ENCODE assay signal across 29 cellular contexts in the genomic region with DNA sequence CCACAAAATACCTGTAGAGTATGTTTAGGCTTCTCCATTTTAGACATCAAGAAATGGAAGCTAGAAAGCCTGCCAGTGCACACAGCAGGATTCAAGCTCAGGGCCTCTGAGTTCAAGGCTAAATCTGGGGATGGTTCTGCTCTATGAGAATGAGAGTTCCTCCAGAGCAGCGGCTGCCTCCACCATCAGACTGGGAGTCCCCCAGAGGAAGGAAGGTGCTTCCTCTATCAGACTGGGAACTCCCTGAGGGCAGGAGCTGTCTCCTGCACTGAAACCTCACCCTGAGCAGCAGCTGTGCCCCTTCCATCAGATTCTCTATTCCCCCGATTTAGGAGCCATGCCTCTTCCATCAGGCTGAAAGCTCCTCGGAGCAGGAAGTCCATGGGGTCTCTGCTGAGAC. TPM values are rescaled to one million over a fixed set of nuclear protein-coding genes. Genes with fewer than 3 reads are reported as not detected.
A peak's percentile ranks its signal among the peaks of the same experiment; 100 is the strongest.
DNase-seq lines count a peak whose midpoint lies in the region; ATAC-seq, FAIRE-seq and TF ChIP-seq lines count a peak whose summit lies in the region.
"Had no signal": no experiment of that assay in that cellular context is flagged by ENCODE, and none has a peak within 500 bp of the region (broad histone marks: within the 10 kb centered on the region; RNA-seq: fewer than 3 reads in every experiment).

No MANE protein-coding gene starts in this region.

- no peaks in the 10 kb centered on the region for H3K9me3 ChIP-seq in HepG2 (ENCODE audit: low read length)
- H3K9me3 ChIP-seq in right lobe of liver: no peaks in the 10 kb centered on the region
- no peaks in the 10 kb centered on the region for H3K9me3 ChIP-seq in MM.1S (replicated peaks; ENCODE audit: insufficient read depth, low read length)
- H3K9me3 ChIP-seq in suprapubic skin: no peaks in the 10 kb centered on the region
- H3K9me3 ChIP-seq: BE2C had no signal

- H4K20me1 ChIP-seq in HepG2 (ENCODE audit: insufficient read depth, low read length) (no peaks in the 10 kb centered on the region), MM.1S (ENCODE audit: insufficient read depth, low read length) (no peaks in the 10 kb centered on the region)
- H4K20me1 ChIP-seq: BLaER1 had no signal

- TF ChIP-seq CTCF in HepG2 (CRISPR knock-in tag; IDR thresholded peaks at IDR 0.05) (no peak), right lobe of liver (IDR thresholded peaks at IDR 0.05) (no peak), MM.1S (IDR thresholded peaks at IDR 0.05; ENCODE audit: low read length) (no peak), suprapubic skin (IDR thresholded peaks at IDR 0.05) (no peak)

- H2AFZ ChIP-seq in HepG2 (ENCODE audit: low read length) (no peak overlapping the region), MM.1S (ENCODE audit: low read length) (0 out of 2 replicates have a peak overlapping the region, but pooled peaks have one; percentile 27)

- FAIRE-seq in HepG2 (lab: Jason Lieb, UNC): no peak
- FAIRE-seq: A204.1, G401.6, GM12891, GM19239 had no signal

- no peak overlapping the region for H3K4me3 ChIP-seq in HepG2 (replicated peaks in 1 of 3; ENCODE audit: insufficient read depth in 1 of 3, low read depth in 2 of 3, low read length in 3 of 3)
- H3K4me3 ChIP-seq in right lobe of liver: no peak overlapping the region
- no peak overlapping the region for H3K4me3 ChIP-seq in MM.1S (ENCODE audit: low read length)
- no peak overlapping the region for H3K4me3 ChIP-seq in suprapubic skin
- H3K4me3 ChIP-seq: BLaER1 had no signal

- TF ChIP-seq EP300 in HepG2 (IDR thresholded peaks at IDR 0.05; ENCODE audit: low read depth in 2 of 2, low read length in 2 of 2) (no peak), HepG2 (CRISPR knock-in tag; IDR thresholded peaks at IDR 0.05; ENCODE audit: borderline replicate concordance) (no peak), suprapubic skin (IDR thresholded peaks at IDR 0.05) (no peak)

- no peaks in the 10 kb centered on the region for H3K4me1 ChIP-seq in HepG2 (ENCODE audit: insufficient read depth, low read length)
- H3K4me1 ChIP-seq in right lobe of liver: no peaks in the 10 kb centered on the region
- no peaks in the 10 kb centered on the region for H3K4me1 ChIP-seq in MM.1S (ENCODE audit: low read length)
- peaks cover 17% of the 10 kb centered on the region for H3K4me1 ChIP-seq in suprapubic skin
- H3K4me1 ChIP-seq: BE2C had no signal

- no peak overlapping the region for H3K27ac ChIP-seq in HepG2 (ENCODE audit: extremely low read length, insufficient read depth, low read length)
- no peak overlapping the region for H3K27ac ChIP-seq in right lobe of liver
- no peak overlapping the region; the same call in 1 of the 2 replicates for H3K27ac ChIP-seq in MM.1S (ENCODE audit: low read length)
- peak overlapping the region; percentile 34 for H3K27ac ChIP-seq in suprapubic skin
- H3K27ac ChIP-seq: BLaER1 had no signal

- H3K9me2 ChIP-seq in MM.1S (replicated peaks; ENCODE audit: insufficient read depth, low read length): no peaks in the 10 kb centered on the region

- no TSS peak for BruUV-seq in HepG2 (replicated peaks; lab: Mats Ljungman, UMichigan)

- no peak overlapping the region for H3K9ac ChIP-seq in HepG2 (ENCODE audit: insufficient read depth, low read depth, low read length)
- H3K9ac ChIP-seq in MM.1S (ENCODE audit: low read length): no peak overlapping the region
- H3K9ac ChIP-seq: BLaER1 had no signal

- CTCF ChIA-PET in HepG2 (lab: Yijun Ruan, JAX; ENCODE audit: low intra/inter-chr PET ratio, low total read pairs): no interaction called here

- WGBS in HepG2 (ENCODE audit: low lambda C conversion rate): no CpG with 5 or more reads among the region's 3 CpGs
- no CpG with 5 or more reads among the region's 3 CpGs for WGBS in right lobe of liver (ENCODE audit: insufficient coverage, low coverage, low lambda C conversion rate, missing lambda C conversion rate)
- WGBS in suprapubic skin: 92% methylated on average over 2 of the region's 3 CpGs

- in situ Hi-C loops in HepG2 (cut with HindIII; ENCODE audit: extremely low pct_ligation_motif_present, low pct_unique_long_range_greater_than_20kb) (no loop called here), G401 (cut with HindIII; ENCODE audit: low sequenced_read_pairs) (no loop called here)

- DNase-seq in HepG2 (ENCODE audit: low spot score) (no peak), right lobe of liver (no peak), MM.1S (no peak), suprapubic skin (ENCODE audit: low spot score in 2 of 2) (no peak), G401 (ENCODE audit: low spot score) (no peak)
- DNase-seq: 8988T; ACHN; BE2C; C1 segment of cervical spinal cord; CD4-positive, alpha-beta memory T cell; CD4-positive, CD25-positive, alpha-beta regulatory T cell; CD8-positive, alpha-beta memory T cell; COR-L47; DMS 273 treated with DMSO at 0.1 percent for 48 hours; DMS153; DMS53; DMS79; DND-41; EL; GF-D8 had no signal

- intact Hi-C loops in HepG2 (cut with micrococcal nuclease; ENCODE audit: unreplicated experiment) (no loop called here), right lobe of liver (cut with DNase I) (no loop called here)

- POLR2A ChIA-PET in HepG2 (lab: Yijun Ruan, JAX): no interaction called here

- H3K79me2 ChIP-seq in HepG2 (ENCODE audit: insufficient read depth, low read length) (no peaks in the 10 kb centered on the region), MM.1S (ENCODE audit: low read length) (no peaks in the 10 kb centered on the region)

- ATAC-seq in HepG2: no peak
- no peak for ATAC-seq in right lobe of liver

- H3K36me3 ChIP-seq in HepG2 (replicated peaks in 1 of 2; ENCODE audit: control insufficient read depth in 1 of 2, insufficient read depth in 2 of 2, low read length in 2 of 2) (no peaks in the 10 kb centered on the region), right lobe of liver (no peaks in the 10 kb centered on the region), MM.1S (replicated peaks; ENCODE audit: insufficient read depth, low read length) (no peaks in the 10 kb centered on the region), suprapubic skin (no peaks in the 10 kb centered on the region)
- H3K36me3 ChIP-seq: BE2C, BLaER1 had no signal

- no peak for TF ChIP-seq RAD21 in HepG2 (CRISPR knock-in tag; IDR thresholded peaks at IDR 0.05)

- TF ChIP-seq POLR2A in HepG2 (IDR thresholded peaks at IDR 0.05; ENCODE audit: insufficient read depth in 1 of 2, low read depth in 2 of 2, low read length in 2 of 2): no peak
- no peak for TF ChIP-seq POLR2A in right lobe of liver (IDR thresholded peaks at IDR 0.05)
- TF ChIP-seq POLR2A in suprapubic skin (IDR thresholded peaks at IDR 0.05): no peak

- H3K27me3 ChIP-seq in HepG2 (ENCODE audit: control insufficient read depth in 1 of 2, insufficient read depth in 2 of 2, low read length in 2 of 2): peaks cover 0 to 23% of the 10 kb centered on the region in 2 experiments; a peak in 2 of 5 replicates
- no peaks in the 10 kb centered on the region for H3K27me3 ChIP-seq in right lobe of liver
- H3K27me3 ChIP-seq in MM.1S (replicated peaks; ENCODE audit: insufficient read depth, low read length): peaks cover 25% of the 10 kb centered on the region
- H3K27me3 ChIP-seq in suprapubic skin: no peaks in the 10 kb centered on the region
- H3K27me3 ChIP-seq: BE2C, BLaER1 had no signal

- H3F3A ChIP-seq in MM.1S (ENCODE audit: insufficient read depth, low read length): no peaks in the 10 kb centered on the region

- H3K4me2 ChIP-seq in HepG2 (ENCODE audit: low read depth, low read length) (no peak overlapping the region; the same call in 1 of the 2 replicates), MM.1S (ENCODE audit: low read depth, low read length) (peak overlapping the region; percentile 71; the same call in 1 of the 2 replicates)
- H3K4me2 ChIP-seq: BLaER1 had no signal

RNA-seq across cellular contexts. Expression of gene PLA2G5, which starts 20.1 kb away (rescaled TPM):
- total RNA-seq in HepG2 (2016; rRNA removed; fragmentation: Illumina TruSeq; extraction: Trizol) (not detected in 2 replicates), right lobe of liver (1 to 10 TPM in 5 of 6 experiments, under 1 TPM in 1; 0.62 to 4.8 (median 3.2) TPM), suprapubic skin (1 to 10 TPM in 1 of 4 donors, under 1 TPM in 1, not detected in 2; 0.79 to 4.2 TPM)
- total RNA-seq in HepG2 (2016; cell fraction: cytosol; rRNA removed; fragmentation: Illumina TruSeq; extraction: Trizol; ENCODE audit: low read depth): not detected in 2 replicates
- not detected in 2 replicates for total RNA-seq in HepG2 (2016; cell fraction: insoluble cytoplasmic fraction; rRNA removed; fragmentation: Illumina TruSeq; extraction: Trizol)
- not detected in 2 replicates for total RNA-seq in HepG2 (2016; cell fraction: membrane; rRNA removed; fragmentation: Illumina TruSeq; extraction: Trizol)
- not detected in 2 replicates for total RNA-seq in HepG2 (2016; cell fraction: nucleus; rRNA removed; fragmentation: Illumina TruSeq; extraction: Trizol)
- not detected in 2 replicates for polyA plus RNA-seq in HepG2 (2011; rRNA removed)
- polyA plus RNA-seq in HepG2 (2011; cell fraction: cytosol; rRNA removed): 0.06 TPM in 1 of 2 replicates, not detected in the other
- polyA plus RNA-seq in HepG2 (2011; cell fraction: nucleus; rRNA removed): not detected in 2 replicates
- not detected in 2 replicates for polyA plus RNA-seq in HepG2 (2012)
- not detected in 2 replicates for polyA plus RNA-seq in HepG2 (2016; cell fraction: cytosol; fragmentation: Illumina TruSeq; extraction: Trizol; ENCODE audit: low read depth)
- not detected in 2 replicates for polyA plus RNA-seq in HepG2 (2016; cell fraction: insoluble cytoplasmic fraction; fragmentation: Illumina TruSeq; extraction: Trizol; ENCODE audit: low read depth)
- not detected in 2 replicates for polyA plus RNA-seq in HepG2 (2016; cell fraction: membrane; fragmentation: Illumina TruSeq; extraction: Trizol; ENCODE audit: low read depth)
- not detected in 2 replicates for polyA plus RNA-seq in HepG2 (2016; cell fraction: nucleus; fragmentation: Illumina TruSeq; extraction: Trizol; ENCODE audit: insufficient read depth, low read depth)
- not detected in 2 replicates for polyA minus RNA-seq in HepG2 (2011; rRNA and poly(A)+ RNA removed; ENCODE audit: low replicate concordance)
- not detected in 2 replicates for polyA minus RNA-seq in HepG2 (2011; cell fraction: cytosol; rRNA and poly(A)+ RNA removed)
- not detected in 2 replicates for polyA minus RNA-seq in HepG2 (2011; cell fraction: nucleus; rRNA and poly(A)+ RNA removed)
- total RNA-seq in G401 (2014; rRNA removed; shearing (Covaris generic)): not detected in 2 replicates
- total RNA-seq: A673; CD4-positive, alpha-beta memory T cell; CD4-positive, CD25-positive, alpha-beta regulatory T cell; CD8-positive, alpha-beta memory T cell; Daoy had no signal
- polyA plus RNA-seq: AG04450; CD14-positive monocyte; CD4-positive, alpha-beta memory T cell; CD4-positive, CD25-positive, alpha-beta regulatory T cell; CD8-positive, alpha-beta memory T cell had no signal

RNA-seq across cellular contexts. Expression of gene PLA2G2D, which starts 29.2 kb away (rescaled TPM):
- total RNA-seq in HepG2 (2016; rRNA removed; fragmentation: Illumina TruSeq; extraction: Trizol) (not detected in 2 replicates), right lobe of liver (under 1 TPM in 1 of 6 experiments, not detected in 5; 0.10 TPM), suprapubic skin (not detected)
- total RNA-seq in HepG2 (2016; cell fraction: cytosol; rRNA removed; fragmentation: Illumina TruSeq; extraction: Trizol; ENCODE audit: low read depth): not detected in 2 replicates
- total RNA-seq in HepG2 (2016; cell fraction: insoluble cytoplasmic fraction; rRNA removed; fragmentation: Illumina TruSeq; extraction: Trizol): not detected in 2 replicates
- not detected in 2 replicates for total RNA-seq in HepG2 (2016; cell fraction: membrane; rRNA removed; fragmentation: Illumina TruSeq; extraction: Trizol)
- total RNA-seq in HepG2 (2016; cell fraction: nucleus; rRNA removed; fragmentation: Illumina TruSeq; extraction: Trizol): not detected in 2 replicates
- polyA plus RNA-seq in HepG2 (2011; rRNA removed): not detected in 2 replicates
- polyA plus RNA-seq in HepG2 (2011; cell fraction: cytosol; rRNA removed): not detected in 2 replicates
- not detected in 2 replicates for polyA plus RNA-seq in HepG2 (2011; cell fraction: nucleus; rRNA removed)
- not detected in 2 replicates for polyA plus RNA-seq in HepG2 (2012)
- not detected in 2 replicates for polyA plus RNA-seq in HepG2 (2016; cell fraction: cytosol; fragmentation: Illumina TruSeq; extraction: Trizol; ENCODE audit: low read depth)
- polyA plus RNA-seq in HepG2 (2016; cell fraction: insoluble cytoplasmic fraction; fragmentation: Illumina TruSeq; extraction: Trizol; ENCODE audit: low read depth): not detected in 2 replicates
- polyA plus RNA-seq in HepG2 (2016; cell fraction: membrane; fragmentation: Illumina TruSeq; extraction: Trizol; ENCODE audit: low read depth): not detected in 2 replicates
- polyA plus RNA-seq in HepG2 (2016; cell fraction: nucleus; fragmentation: Illumina TruSeq; extraction: Trizol; ENCODE audit: insufficient read depth, low read depth): not detected in 2 replicates
- not detected in 2 replicates for polyA minus RNA-seq in HepG2 (2011; rRNA and poly(A)+ RNA removed; ENCODE audit: low replicate concordance)
- not detected in 2 replicates for polyA minus RNA-seq in HepG2 (2011; cell fraction: cytosol; rRNA and poly(A)+ RNA removed)
- not detected in 2 replicates for polyA minus RNA-seq in HepG2 (2011; cell fraction: nucleus; rRNA and poly(A)+ RNA removed)
- total RNA-seq in G401 (2014; rRNA removed; shearing (Covaris generic)): not detected in 2 replicates
- total RNA-seq: A673; CD4-positive, alpha-beta memory T cell; CD4-positive, CD25-positive, alpha-beta regulatory T cell; CD8-positive, alpha-beta memory T cell; Daoy had no signal
- polyA plus RNA-seq: AG04450; CD4-positive, CD25-positive, alpha-beta regulatory T cell; CD8-positive, alpha-beta memory T cell had no signal

RNA-seq across cellular contexts. Expression of gene PLA2G2F, which starts 49.0 kb away (rescaled TPM):
- not detected in 2 replicates for total RNA-seq in HepG2 (2016; rRNA removed; fragmentation: Illumina TruSeq; extraction: Trizol)
- not detected in 2 replicates for total RNA-seq in HepG2 (2016; cell fraction: cytosol; rRNA removed; fragmentation: Illumina TruSeq; extraction: Trizol; ENCODE audit: low read depth)
- not detected in 2 replicates for total RNA-seq in HepG2 (2016; cell fraction: insoluble cytoplasmic fraction; rRNA removed; fragmentation: Illumina TruSeq; extraction: Trizol)
- total RNA-seq in HepG2 (2016; cell fraction: membrane; rRNA removed; fragmentation: Illumina TruSeq; extraction: Trizol): not detected in 2 replicates
- total RNA-seq in HepG2 (2016; cell fraction: nucleus; rRNA removed; fragmentation: Illumina TruSeq; extraction: Trizol): not detected in 2 replicates
- not detected in 2 replicates for polyA plus RNA-seq in HepG2 (2011; rRNA removed)
- not detected in 2 replicates for polyA plus RNA-seq in HepG2 (2011; cell fraction: cytosol; rRNA removed)
- polyA plus RNA-seq in HepG2 (2011; cell fraction: nucleus; rRNA removed): 0.06 TPM in 1 of 2 replicates, not detected in the other
- not detected in 2 replicates for polyA plus RNA-seq in HepG2 (2012)
- polyA plus RNA-seq in HepG2 (2016; cell fraction: cytosol; fragmentation: Illumina TruSeq; extraction: Trizol; ENCODE audit: low read depth): not detected in 2 replicates
- not detected in 2 replicates for polyA plus RNA-seq in HepG2 (2016; cell fraction: insoluble cytoplasmic fraction; fragmentation: Illumina TruSeq; extraction: Trizol; ENCODE audit: low read depth)
- not detected in 2 replicates for polyA plus RNA-seq in HepG2 (2016; cell fraction: membrane; fragmentation: Illumina TruSeq; extraction: Trizol; ENCODE audit: low read depth)
- not detected in 2 replicates for polyA plus RNA-seq in HepG2 (2016; cell fraction: nucleus; fragmentation: Illumina TruSeq; extraction: Trizol; ENCODE audit: insufficient read depth, low read depth)
- polyA minus RNA-seq in HepG2 (2011; rRNA and poly(A)+ RNA removed; ENCODE audit: low replicate concordance): not detected in 2 replicates
- polyA minus RNA-seq in HepG2 (2011; cell fraction: cytosol; rRNA and poly(A)+ RNA removed): not detected in 2 replicates
- not detected in 2 replicates for polyA minus RNA-seq in HepG2 (2011; cell fraction: nucleus; rRNA and poly(A)+ RNA removed)
- total RNA-seq in right lobe of liver: not detected
- total RNA-seq in suprapubic skin: 10 to 100 TPM; 11.9 to 33.8 (median 16.7) TPM
- total RNA-seq in G401 (2014; rRNA removed; shearing (Covaris generic)): not detected in 2 replicates
- total RNA-seq: A673; CD4-positive, alpha-beta memory T cell; CD4-positive, CD25-positive, alpha-beta regulatory T cell; CD8-positive, alpha-beta memory T cell; Daoy had no signal
- polyA plus RNA-seq: AG04450; CD14-positive monocyte; CD4-positive, alpha-beta memory T cell; CD4-positive, CD25-positive, alpha-beta regulatory T cell; CD8-positive, alpha-beta memory T cell had no signal

Comparison
In these comparisons a context has a peak if more than half of its experiments do, and no peak if none do; other contexts are left out.
1. RNA of gene PLA2G2F, which starts 49.0 kb away (total RNA-seq): 11.9 to 33.8 TPM in suprapubic skin; not detected in HepG2, not detected in right lobe of liver and not detected in G401; every median in the first group is over 10 times any median in the second.